In the genomic region with DNA sequence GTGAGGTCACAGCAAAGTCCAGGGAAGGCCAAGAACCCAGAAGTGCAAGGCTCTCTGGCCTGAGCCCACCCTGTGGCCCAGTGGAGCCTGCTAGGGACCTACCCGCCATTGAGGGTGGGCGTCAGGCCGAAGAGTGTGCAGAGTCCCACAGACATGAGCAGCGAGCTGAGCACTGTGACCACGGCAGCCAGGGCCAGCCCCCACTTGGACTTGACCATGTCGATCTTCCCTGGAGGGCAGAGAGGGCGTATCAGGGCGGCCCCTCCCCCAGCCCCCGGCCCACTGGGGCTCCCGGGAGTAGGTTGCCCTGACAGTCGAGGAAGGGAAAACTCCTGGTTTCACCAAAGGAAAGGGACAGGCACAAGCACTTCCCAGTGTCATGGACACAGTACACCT, we compare ENCODE assay signal across 1 cellular context.
A peak's percentile ranks its signal among the peaks of the same experiment; 100 is the strongest.
TF ChIP-seq lines count a peak whose summit lies in the region.

No MANE protein-coding gene starts in this region.

TF ChIP-seq in HepG2, 621 proteins besides CTCF, POLR2A, EP300 and RAD21:
- TF ChIP-seq ZBTB7A (CRISPR knock-in tag; IDR thresholded peaks at IDR 0.05), result 0 out of 2 replicates have a peak, but pooled peaks have one; percentile 39
- no peak for TF ChIP-seq CENPT (CRISPR knock-in tag; IDR thresholded peaks at IDR 0.05; ENCODE audit: low read depth)
- TF ChIP-seq, protein P1, sequence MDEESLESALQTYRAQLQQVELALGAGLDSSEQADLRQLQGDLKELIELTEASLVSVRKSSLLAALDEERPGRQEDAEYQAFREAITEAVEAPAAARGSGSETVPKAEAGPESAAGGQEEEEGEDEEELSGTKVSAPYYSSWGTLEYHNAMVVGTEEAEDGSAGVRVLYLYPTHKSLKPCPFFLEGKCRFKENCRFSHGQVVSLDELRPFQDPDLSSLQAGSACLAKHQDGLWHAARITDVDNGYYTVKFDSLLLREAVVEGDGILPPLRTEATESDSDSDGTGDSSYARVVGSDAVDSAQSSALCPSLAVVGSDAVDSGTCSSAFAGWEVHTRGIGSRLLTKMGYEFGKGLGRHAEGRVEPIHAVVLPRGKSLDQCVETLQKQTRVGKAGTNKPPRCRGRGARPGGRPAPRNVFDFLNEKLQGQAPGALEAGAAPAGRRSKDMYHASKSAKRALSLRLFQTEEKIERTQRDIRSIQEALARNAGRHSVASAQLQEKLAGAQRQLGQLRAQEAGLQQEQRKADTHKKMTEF (CRISPR knock-in tag; IDR thresholded peaks at IDR 0.05), result 0 out of 2 replicates have a peak, but pooled peaks have one; percentile 20
- TF ChIP-seq RARA (CRISPR knock-in tag; IDR thresholded peaks at IDR 0.05), result peak; percentile 59
- TF ChIP-seq BCL6 (CRISPR knock-in tag; IDR thresholded peaks at IDR 0.05), result peak; percentile 93
- TF ChIP-seq NCOR1 (IDR thresholded peaks at IDR 0.05; ENCODE audit: borderline replicate concordance, low read length), result no peak
- TF ChIP-seq, protein P2, sequence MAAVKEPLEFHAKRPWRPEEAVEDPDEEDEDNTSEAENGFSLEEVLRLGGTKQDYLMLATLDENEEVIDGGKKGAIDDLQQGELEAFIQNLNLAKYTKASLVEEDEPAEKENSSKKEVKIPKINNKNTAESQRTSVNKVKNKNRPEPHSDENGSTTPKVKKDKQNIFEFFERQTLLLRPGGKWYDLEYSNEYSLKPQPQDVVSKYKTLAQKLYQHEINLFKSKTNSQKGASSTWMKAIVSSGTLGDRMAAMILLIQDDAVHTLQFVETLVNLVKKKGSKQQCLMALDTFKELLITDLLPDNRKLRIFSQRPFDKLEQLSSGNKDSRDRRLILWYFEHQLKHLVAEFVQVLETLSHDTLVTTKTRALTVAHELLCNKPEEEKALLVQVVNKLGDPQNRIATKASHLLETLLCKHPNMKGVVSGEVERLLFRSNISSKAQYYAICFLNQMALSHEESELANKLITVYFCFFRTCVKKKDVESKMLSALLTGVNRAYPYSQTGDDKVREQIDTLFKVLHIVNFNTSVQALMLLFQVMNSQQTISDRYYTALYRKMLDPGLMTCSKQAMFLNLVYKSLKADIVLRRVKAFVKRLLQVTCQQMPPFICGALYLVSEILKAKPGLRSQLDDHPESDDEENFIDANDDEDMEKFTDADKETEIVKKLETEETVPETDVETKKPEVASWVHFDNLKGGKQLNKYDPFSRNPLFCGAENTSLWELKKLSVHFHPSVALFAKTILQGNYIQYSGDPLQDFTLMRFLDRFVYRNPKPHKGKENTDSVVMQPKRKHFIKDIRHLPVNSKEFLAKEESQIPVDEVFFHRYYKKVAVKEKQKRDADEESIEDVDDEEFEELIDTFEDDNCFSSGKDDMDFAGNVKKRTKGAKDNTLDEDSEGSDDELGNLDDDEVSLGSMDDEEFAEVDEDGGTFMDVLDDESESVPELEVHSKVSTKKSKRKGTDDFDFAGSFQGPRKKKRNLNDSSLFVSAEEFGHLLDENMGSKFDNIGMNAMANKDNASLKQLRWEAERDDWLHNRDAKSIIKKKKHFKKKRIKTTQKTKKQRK (IDR thresholded peaks at IDR 0.05; ENCODE audit: low read length), result no peak
- TF ChIP-seq, protein P3, sequence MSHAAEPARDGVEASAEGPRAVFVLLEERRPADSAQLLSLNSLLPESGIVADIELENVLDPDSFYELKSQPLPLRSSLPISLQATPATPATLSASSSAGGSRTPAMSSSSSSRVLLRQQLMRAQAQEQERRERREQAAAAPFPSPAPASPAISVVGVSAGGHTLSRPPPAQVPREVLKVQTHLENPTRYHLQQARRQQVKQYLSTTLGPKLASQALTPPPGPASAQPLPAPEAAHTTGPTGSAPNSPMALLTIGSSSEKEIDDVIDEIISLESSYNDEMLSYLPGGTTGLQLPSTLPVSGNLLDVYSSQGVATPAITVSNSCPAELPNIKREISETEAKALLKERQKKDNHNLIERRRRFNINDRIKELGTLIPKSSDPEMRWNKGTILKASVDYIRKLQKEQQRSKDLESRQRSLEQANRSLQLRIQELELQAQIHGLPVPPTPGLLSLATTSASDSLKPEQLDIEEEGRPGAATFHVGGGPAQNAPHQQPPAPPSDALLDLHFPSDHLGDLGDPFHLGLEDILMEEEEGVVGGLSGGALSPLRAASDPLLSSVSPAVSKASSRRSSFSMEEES (CRISPR knock-in tag; IDR thresholded peaks at IDR 0.05), result 0 out of 2 replicates have a peak, but pooled peaks have one; percentile 16
- TF ChIP-seq NFKBIZ (CRISPR knock-in tag; IDR thresholded peaks at IDR 0.05), result no peak
- 0 out of 2 replicates have a peak, but pooled peaks have one; percentile 17 for TF ChIP-seq SP5 (CRISPR knock-in tag; IDR thresholded peaks at IDR 0.05; ENCODE audit: borderline replicate concordance, low read depth)
- TF ChIP-seq, protein P4, sequence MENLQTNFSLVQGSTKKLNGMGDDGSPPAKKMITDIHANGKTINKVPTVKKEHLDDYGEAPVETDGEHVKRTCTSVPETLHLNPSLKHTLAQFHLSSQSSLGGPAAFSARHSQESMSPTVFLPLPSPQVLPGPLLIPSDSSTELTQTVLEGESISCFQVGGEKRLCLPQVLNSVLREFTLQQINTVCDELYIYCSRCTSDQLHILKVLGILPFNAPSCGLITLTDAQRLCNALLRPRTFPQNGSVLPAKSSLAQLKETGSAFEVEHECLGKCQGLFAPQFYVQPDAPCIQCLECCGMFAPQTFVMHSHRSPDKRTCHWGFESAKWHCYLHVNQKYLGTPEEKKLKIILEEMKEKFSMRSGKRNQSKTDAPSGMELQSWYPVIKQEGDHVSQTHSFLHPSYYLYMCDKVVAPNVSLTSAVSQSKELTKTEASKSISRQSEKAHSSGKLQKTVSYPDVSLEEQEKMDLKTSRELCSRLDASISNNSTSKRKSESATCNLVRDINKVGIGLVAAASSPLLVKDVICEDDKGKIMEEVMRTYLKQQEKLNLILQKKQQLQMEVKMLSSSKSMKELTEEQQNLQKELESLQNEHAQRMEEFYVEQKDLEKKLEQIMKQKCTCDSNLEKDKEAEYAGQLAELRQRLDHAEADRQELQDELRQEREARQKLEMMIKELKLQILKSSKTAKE (CRISPR knock-in tag; IDR thresholded peaks at IDR 0.05; ENCODE audit: borderline replicate concordance), result 0 out of 2 replicates have a peak, but pooled peaks have one; percentile 19
- TF ChIP-seq, protein P5, sequence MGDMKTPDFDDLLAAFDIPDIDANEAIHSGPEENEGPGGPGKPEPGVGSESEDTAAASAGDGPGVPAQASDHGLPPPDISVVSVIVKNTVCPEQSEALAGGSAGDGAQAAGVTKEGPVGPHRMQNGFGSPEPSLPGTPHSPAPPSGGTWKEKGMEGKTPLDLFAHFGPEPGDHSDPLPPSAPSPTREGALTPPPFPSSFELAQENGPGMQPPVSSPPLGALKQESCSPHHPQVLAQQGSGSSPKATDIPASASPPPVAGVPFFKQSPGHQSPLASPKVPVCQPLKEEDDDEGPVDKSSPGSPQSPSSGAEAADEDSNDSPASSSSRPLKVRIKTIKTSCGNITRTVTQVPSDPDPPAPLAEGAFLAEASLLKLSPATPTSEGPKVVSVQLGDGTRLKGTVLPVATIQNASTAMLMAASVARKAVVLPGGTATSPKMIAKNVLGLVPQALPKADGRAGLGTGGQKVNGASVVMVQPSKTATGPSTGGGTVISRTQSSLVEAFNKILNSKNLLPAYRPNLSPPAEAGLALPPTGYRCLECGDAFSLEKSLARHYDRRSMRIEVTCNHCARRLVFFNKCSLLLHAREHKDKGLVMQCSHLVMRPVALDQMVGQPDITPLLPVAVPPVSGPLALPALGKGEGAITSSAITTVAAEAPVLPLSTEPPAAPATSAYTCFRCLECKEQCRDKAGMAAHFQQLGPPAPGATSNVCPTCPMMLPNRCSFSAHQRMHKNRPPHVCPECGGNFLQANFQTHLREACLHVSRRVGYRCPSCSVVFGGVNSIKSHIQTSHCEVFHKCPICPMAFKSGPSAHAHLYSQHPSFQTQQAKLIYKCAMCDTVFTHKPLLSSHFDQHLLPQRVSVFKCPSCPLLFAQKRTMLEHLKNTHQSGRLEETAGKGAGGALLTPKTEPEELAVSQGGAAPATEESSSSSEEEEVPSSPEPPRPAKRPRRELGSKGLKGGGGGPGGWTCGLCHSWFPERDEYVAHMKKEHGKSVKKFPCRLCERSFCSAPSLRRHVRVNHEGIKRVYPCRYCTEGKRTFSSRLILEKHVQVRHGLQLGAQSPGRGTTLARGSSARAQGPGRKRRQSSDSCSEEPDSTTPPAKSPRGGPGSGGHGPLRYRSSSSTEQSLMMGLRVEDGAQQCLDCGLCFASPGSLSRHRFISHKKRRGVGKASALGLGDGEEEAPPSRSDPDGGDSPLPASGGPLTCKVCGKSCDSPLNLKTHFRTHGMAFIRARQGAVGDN (CRISPR knock-in tag; IDR thresholded peaks at IDR 0.05), result peak; percentile 44
- TF ChIP-seq, protein P6, sequence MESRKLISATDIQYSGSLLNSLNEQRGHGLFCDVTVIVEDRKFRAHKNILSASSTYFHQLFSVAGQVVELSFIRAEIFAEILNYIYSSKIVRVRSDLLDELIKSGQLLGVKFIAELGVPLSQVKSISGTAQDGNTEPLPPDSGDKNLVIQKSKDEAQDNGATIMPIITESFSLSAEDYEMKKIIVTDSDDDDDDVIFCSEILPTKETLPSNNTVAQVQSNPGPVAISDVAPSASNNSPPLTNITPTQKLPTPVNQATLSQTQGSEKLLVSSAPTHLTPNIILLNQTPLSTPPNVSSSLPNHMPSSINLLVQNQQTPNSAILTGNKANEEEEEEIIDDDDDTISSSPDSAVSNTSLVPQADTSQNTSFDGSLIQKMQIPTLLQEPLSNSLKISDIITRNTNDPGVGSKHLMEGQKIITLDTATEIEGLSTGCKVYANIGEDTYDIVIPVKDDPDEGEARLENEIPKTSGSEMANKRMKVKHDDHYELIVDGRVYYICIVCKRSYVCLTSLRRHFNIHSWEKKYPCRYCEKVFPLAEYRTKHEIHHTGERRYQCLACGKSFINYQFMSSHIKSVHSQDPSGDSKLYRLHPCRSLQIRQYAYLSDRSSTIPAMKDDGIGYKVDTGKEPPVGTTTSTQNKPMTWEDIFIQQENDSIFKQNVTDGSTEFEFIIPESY (CRISPR knock-in tag; IDR thresholded peaks at IDR 0.05), result peak; percentile 74
- TF ChIP-seq ZNF451 (CRISPR knock-in tag; IDR thresholded peaks at IDR 0.05), result 0 out of 2 replicates have a peak, but pooled peaks have one; percentile 26
- TF ChIP-seq MEIS2 (CRISPR knock-in tag; IDR thresholded peaks at IDR 0.05), result no peak
- no peak for TF ChIP-seq EED (CRISPR knock-in tag; IDR thresholded peaks at IDR 0.05)
- TF ChIP-seq CBFB (CRISPR knock-in tag; IDR thresholded peaks at IDR 0.05), result 0 out of 2 replicates have a peak, but pooled peaks have one; percentile 0
- TF ChIP-seq, protein P7, sequence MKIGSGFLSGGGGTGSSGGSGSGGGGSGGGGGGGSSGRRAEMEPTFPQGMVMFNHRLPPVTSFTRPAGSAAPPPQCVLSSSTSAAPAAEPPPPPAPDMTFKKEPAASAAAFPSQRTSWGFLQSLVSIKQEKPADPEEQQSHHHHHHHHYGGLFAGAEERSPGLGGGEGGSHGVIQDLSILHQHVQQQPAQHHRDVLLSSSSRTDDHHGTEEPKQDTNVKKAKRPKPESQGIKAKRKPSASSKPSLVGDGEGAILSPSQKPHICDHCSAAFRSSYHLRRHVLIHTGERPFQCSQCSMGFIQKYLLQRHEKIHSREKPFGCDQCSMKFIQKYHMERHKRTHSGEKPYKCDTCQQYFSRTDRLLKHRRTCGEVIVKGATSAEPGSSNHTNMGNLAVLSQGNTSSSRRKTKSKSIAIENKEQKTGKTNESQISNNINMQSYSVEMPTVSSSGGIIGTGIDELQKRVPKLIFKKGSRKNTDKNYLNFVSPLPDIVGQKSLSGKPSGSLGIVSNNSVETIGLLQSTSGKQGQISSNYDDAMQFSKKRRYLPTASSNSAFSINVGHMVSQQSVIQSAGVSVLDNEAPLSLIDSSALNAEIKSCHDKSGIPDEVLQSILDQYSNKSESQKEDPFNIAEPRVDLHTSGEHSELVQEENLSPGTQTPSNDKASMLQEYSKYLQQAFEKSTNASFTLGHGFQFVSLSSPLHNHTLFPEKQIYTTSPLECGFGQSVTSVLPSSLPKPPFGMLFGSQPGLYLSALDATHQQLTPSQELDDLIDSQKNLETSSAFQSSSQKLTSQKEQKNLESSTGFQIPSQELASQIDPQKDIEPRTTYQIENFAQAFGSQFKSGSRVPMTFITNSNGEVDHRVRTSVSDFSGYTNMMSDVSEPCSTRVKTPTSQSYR (CRISPR knock-in tag; IDR thresholded peaks at IDR 0.05; ENCODE audit: borderline replicate concordance), result peak; percentile 69
- no peak for TF ChIP-seq SCMH1 (CRISPR knock-in tag; IDR thresholded peaks at IDR 0.05; ENCODE audit: borderline replicate concordance)
TF ChIP-seq in HepG2: peak in this region for 12.
